ENCODE assay signal across 14 cellular contexts in the genomic region with DNA sequence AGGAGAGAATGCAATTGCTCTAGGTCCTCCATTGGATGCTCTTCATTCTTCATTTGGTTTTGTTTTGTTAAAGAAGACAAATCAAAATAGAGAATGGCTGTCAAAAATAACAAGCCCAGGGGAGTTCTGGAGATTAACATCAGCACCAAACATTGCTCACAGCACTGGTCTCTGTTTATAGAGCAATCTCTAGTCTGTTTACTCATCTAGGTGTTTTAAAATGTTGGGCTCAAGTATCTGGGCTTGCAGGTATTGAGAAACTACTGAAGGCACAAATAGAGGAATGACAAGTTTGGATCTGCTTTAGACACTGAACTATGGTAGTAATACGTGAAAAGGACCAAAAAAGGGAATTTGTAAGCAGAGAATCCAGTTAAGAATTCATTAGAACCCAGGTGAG.
DNase-seq lines count a peak whose midpoint lies in the region; ATAC-seq and TF ChIP-seq lines count a peak whose summit lies in the region.
"Had no signal": no experiment of that assay in that cellular context is flagged by ENCODE, and none has a peak within 500 bp of the region (broad histone marks: within the 10 kb centered on the region; RNA-seq: fewer than 3 reads in every experiment).

No MANE protein-coding gene starts in this region.

- peaks cover 73% of the 10 kb centered on the region for H3K4me1 Mint-ChIP-seq in CD14-positive monocyte
- peaks cover 8 to 14% of the 10 kb centered on the region in 2 donors for H3K4me1 Mint-ChIP-seq in effector memory CD8-positive, alpha-beta T cell (ENCODE audit: low read depth in 2 of 2)

- intact Hi-C loops in CD14-positive monocyte (cut with micrococcal nuclease), result loop anchor here (2.0 to 10.0 kb wide), 7 partner anchors 63 to 703 kb away; partner anchors contain the start of gene ZFAND5 (in 1 of the 2)

- peak overlapping the region; percentile 93 to 98 (median 97) for H3K27ac Mint-ChIP-seq in CD14-positive monocyte
- H3K27ac Mint-ChIP-seq in effector memory CD8-positive, alpha-beta T cell, result peak overlapping the region; percentile 67 to 71

- peaks cover 0 to 7% (median 0%) of the 10 kb centered on the region in 7 donors for H3K9me3 Mint-ChIP-seq in CD14-positive monocyte
- H3K9me3 Mint-ChIP-seq in effector memory CD8-positive, alpha-beta T cell, result no peaks in the 10 kb centered on the region

- no peak for TF ChIP-seq CTCF in CD14-positive monocyte (IDR thresholded peaks at IDR 0.05)

- ATAC-seq in GM19023 (IDR thresholded peaks at IDR 0.05; ENCODE audit: unreplicated experiment) (peak; percentile 6), HG03354 (IDR thresholded peaks at IDR 0.05; ENCODE audit: poor library complexity, severe bottlenecking, unreplicated experiment) (peak; percentile 6)
- no peak for ATAC-seq in effector memory CD8-positive, alpha-beta T cell (replicated peaks)

- H3K4me3 Mint-ChIP-seq in CD14-positive monocyte, result no peak overlapping the region
- H3K4me3 Mint-ChIP-seq in effector memory CD8-positive, alpha-beta T cell, result no peak overlapping the region

- DNase-seq in CD14-positive monocyte (ENCODE audit: low spot score) (no peak), NCI-H2227 (lab: John Stamatoyannopoulos, UW; ENCODE audit: unreplicated experiment) (no peak), CD1c-positive myeloid dendritic cell (ENCODE audit: extremely low spot score) (no peak), ureter (ENCODE audit: low spot score) (no peak)
- DNase-seq in effector memory CD8-positive, alpha-beta T cell, result no peak
- DNase-seq in effector CD8-positive, alpha-beta T cell (lab: John Stamatoyannopoulos, UW), result no peak
- DNase-seq: activated naive CD4-positive, alpha-beta T cell treated with anti-CD3 and anti-CD28 coated beads, Interleukin-2, amount 50 U/mL, for 16 hours; caudate nucleus; heart right ventricle; left cardiac atrium; NCI-H2029; stimulated activated CD4-positive, alpha-beta T cell treated with anti-CD3 and anti-CD28 coated beads, Interleukin-1b, Interleukin-23, amount 100 ng/mL, for 48 hours had no signal

- H3K36me3 Mint-ChIP-seq in CD14-positive monocyte, result no peaks in the 10 kb centered on the region
- H3K36me3 Mint-ChIP-seq in effector memory CD8-positive, alpha-beta T cell (ENCODE audit: insufficient read depth), result peaks cover 11% of the 10 kb centered on the region

- H3K27me3 Mint-ChIP-seq in CD14-positive monocyte (ENCODE audit: low read depth in 3 of 3), result no peaks in the 10 kb centered on the region
- H3K27me3 Mint-ChIP-seq in effector memory CD8-positive, alpha-beta T cell, result peaks cover 0 to 9% of the 10 kb centered on the region in 2 donors
